ENCODE assay signal across 11 cellular contexts in the genomic region with DNA sequence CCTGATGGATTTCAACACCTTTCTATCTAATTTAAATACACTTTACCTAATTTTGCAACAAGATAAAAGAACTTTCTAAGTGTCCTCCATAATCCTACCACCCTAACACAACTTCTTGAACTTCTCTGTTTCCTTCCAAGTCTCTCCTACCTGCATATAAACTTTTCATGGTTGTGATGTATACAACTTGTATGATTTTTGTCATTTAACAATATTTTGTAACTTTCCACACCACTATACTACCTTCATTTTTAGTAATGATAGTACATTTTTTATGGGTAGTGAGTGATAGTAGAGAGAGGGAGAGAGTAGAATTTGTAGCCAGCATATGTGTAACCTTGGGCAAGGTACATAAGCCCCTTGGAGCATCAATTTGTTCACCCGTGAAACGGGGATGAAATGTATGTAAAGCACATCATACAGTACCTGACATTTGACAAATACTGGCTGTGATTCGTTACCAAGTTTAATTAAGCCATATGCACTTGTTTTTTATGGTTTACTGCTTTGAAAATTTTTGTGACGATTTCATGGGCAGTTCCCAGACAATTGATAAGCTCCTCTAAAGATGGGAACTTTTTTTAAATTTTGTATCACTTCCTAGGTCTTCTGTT.
DNase-seq lines count a peak whose midpoint lies in the region; ATAC-seq and TF ChIP-seq lines count a peak whose summit lies in the region.
"Had no signal": no experiment of that assay in that cellular context is flagged by ENCODE, and none has a peak within 500 bp of the region (broad histone marks: within the 10 kb centered on the region; RNA-seq: fewer than 3 reads in every experiment).

No MANE protein-coding gene starts in this region.

- peaks cover 11% of the 10 kb centered on the region for H3K9me1 ChIP-seq in IMR-90 (ENCODE audit: insufficient read depth, low read length)

- WGBS in IMR-90 (ENCODE audit: extremely low coverage in 2 of 2, insufficient read length in 1 of 2), 2 experiments, result no CpG with 5 or more reads among the region's 4 CpGs
- 97% methylated on average over 3 of the region's 4 CpGs for WGBS in mesenchymal stem cell

- H3K9ac ChIP-seq in IMR-90 (ENCODE audit: low read depth, low read length) (peak overlapping the region; percentile 63; the same call in 1 of the 2 replicates), mesenchymal stem cell (ENCODE audit: low read length) (no peak overlapping the region)

- H3K27ac ChIP-seq in IMR-90 (ENCODE audit: insufficient read depth, low read length), result peak overlapping the region; percentile 87
- H3K27ac ChIP-seq in mesenchymal stem cell (ENCODE audit: low read length, poor library complexity, severe bottlenecking), result no peak overlapping the region

- peak overlapping the region; percentile 88 for H4K5ac ChIP-seq in IMR-90 (ENCODE audit: low read depth, low read length)

- H3K27me3 ChIP-seq in IMR-90 (ENCODE audit: control insufficient read depth, insufficient read depth, low read length) (no peaks in the 10 kb centered on the region), mesenchymal stem cell (ENCODE audit: control insufficient read depth in 1 of 2, insufficient read depth in 1 of 2, low read length in 2 of 2) (no peaks in the 10 kb centered on the region)

- peak overlapping the region; percentile 84; the same call in 1 of the 2 replicates for H3K23ac ChIP-seq in IMR-90 (ENCODE audit: low read depth, low read length)
- no peak overlapping the region for H3K23ac ChIP-seq in mesenchymal stem cell (ENCODE audit: low read length in 2 of 2)

- CTCF ChIA-PET in Calu3 (lab: Charles Lee) (no interaction called here), IMR-90 (lab: Yijun Ruan, JAX) (interaction anchor here (0.6 kb wide), 1 partner anchor 66 kb away, joined by 3 read pairs; no protein-coding TSS in a partner anchor)

- no peak overlapping the region for H2AK9ac ChIP-seq in IMR-90 (replicated peaks; ENCODE audit: low read depth, low read length, poor library complexity)

- peak overlapping the region; percentile 74 to 95 for H4K8ac ChIP-seq in IMR-90 (ENCODE audit: low read depth in 2 of 2, low read length in 2 of 2)
- H4K8ac ChIP-seq in mesenchymal stem cell (ENCODE audit: low read length), result no peak overlapping the region

- H3K27me3 Mint-ChIP-seq in Calu3 (ENCODE audit: unreplicated experiment), result no peaks in the 10 kb centered on the region
- H3K27me3 Mint-ChIP-seq in activated T-helper 17 cell treated with anti-CD3 and anti-CD28 coated beads, Interleukin-2, amount 50 U/mL, for 72 hours, result no peaks in the 10 kb centered on the region

- H2AK5ac ChIP-seq in IMR-90 (ENCODE audit: low read depth, low read length) (peak overlapping the region; percentile 92), mesenchymal stem cell (ENCODE audit: low read length, severe bottlenecking) (peak overlapping the region; percentile 76)

- H3K9me3 ChIP-seq in IMR-90 (ENCODE audit: control insufficient read depth, insufficient read depth, low read length) (no peaks in the 10 kb centered on the region), mesenchymal stem cell (ENCODE audit: control insufficient read depth, low read length) (no peaks in the 10 kb centered on the region)

- H3K56ac ChIP-seq in IMR-90 (ENCODE audit: extremely low read depth, insufficient read depth, low read length), result peak overlapping the region; percentile 95

- ATAC-seq in IMR-90 (ENCODE audit: low read depth), result no peak
- no peak for ATAC-seq in activated T-helper 17 cell treated with anti-CD3 and anti-CD28 coated beads, Interleukin-2, amount 50 U/mL, for 72 hours (replicated peaks)
- no peak for ATAC-seq in GM21528 (IDR thresholded peaks at IDR 0.05; ENCODE audit: low FRiP score, unreplicated experiment)

- H3K4me3 Mint-ChIP-seq in Calu3 (ENCODE audit: low read depth, unreplicated experiment), result no peak overlapping the region
- H3K4me3 Mint-ChIP-seq in activated T-helper 17 cell treated with anti-CD3 and anti-CD28 coated beads, Interleukin-2, amount 50 U/mL, for 72 hours, result peak overlapping the region; percentile 68
- H3K4me3 Mint-ChIP-seq: nephron had no signal

- peak overlapping the region; percentile 99 for H2BK5ac ChIP-seq in IMR-90 (ENCODE audit: low read depth, low read length, poor library complexity, severe bottlenecking)
- no peak overlapping the region for H2BK5ac ChIP-seq in mesenchymal stem cell (ENCODE audit: low read depth, low read length, poor library complexity, severe bottlenecking)

- in situ Hi-C loops in IMR-90 (cut with MboI; ENCODE audit: low sequenced_read_pairs), result loop anchor here (10.0 kb wide), 1 partner anchor 176 kb away; the partner anchor contains the start of gene SLC38A2

- H3K36me3 ChIP-seq in IMR-90 (ENCODE audit: control insufficient read depth, insufficient read depth, low read length), result no peaks in the 10 kb centered on the region
- no peaks in the 10 kb centered on the region for H3K36me3 ChIP-seq in mesenchymal stem cell (ENCODE audit: control insufficient read depth in 1 of 2, insufficient read depth in 2 of 2, low read depth in 1 of 2, low read length in 2 of 2)

- H3K4me3 ChIP-seq in IMR-90 (ENCODE audit: insufficient read depth, low read depth, low read length), result no peak overlapping the region
- H3K4me3 ChIP-seq in mesenchymal stem cell (ENCODE audit: insufficient read depth in 1 of 2, low read depth in 1 of 2, low read length in 2 of 2), result no peak overlapping the region

- H4K20me1 ChIP-seq in IMR-90 (ENCODE audit: insufficient read depth, low read length), result no peaks in the 10 kb centered on the region

- H2BK12ac ChIP-seq in mesenchymal stem cell (ENCODE audit: low read length in 2 of 2), result peak overlapping the region; percentile 72 to 91

- H3K18ac ChIP-seq in IMR-90 (ENCODE audit: low read depth, low read length) (peak overlapping the region; percentile 97), mesenchymal stem cell (ENCODE audit: low read depth in 1 of 2, low read length in 2 of 2) (peak overlapping the region; percentile 64 to 89)

- intact Hi-C loops in Calu3 (cut with micrococcal nuclease; ENCODE audit: unreplicated experiment), result no loop called here
- intact Hi-C loops in IMR-90 (cut with micrococcal nuclease), result no loop called here

- peaks cover 40% of the 10 kb centered on the region for H3K4me1 Mint-ChIP-seq in Calu3 (ENCODE audit: low read depth, unreplicated experiment)
- H3K4me1 Mint-ChIP-seq in activated T-helper 17 cell treated with anti-CD3 and anti-CD28 coated beads, Interleukin-2, amount 50 U/mL, for 72 hours, result peaks cover 43% of the 10 kb centered on the region

- H2AFZ ChIP-seq in IMR-90 (replicated peaks; ENCODE audit: low read length, poor library complexity) (no peak overlapping the region), mesenchymal stem cell (ENCODE audit: low read depth, low read length) (no peak overlapping the region)

- DNase-seq in Calu3 (no peak), IMR-90 (no peak), mesenchymal stem cell (no peak), NCI-H2029 treated with DMSO at 0.1 percent for 48 hours (lab: John Stamatoyannopoulos, UW) (no peak), NAMALWA (ENCODE audit: low spot score) (no peak)
- DNase-seq: KG1, NCI-H1436, retina had no signal

- peaks cover 6% of the 10 kb centered on the region for H3K9me3 Mint-ChIP-seq in Calu3 (ENCODE audit: low read depth, unreplicated experiment)
- no peaks in the 10 kb centered on the region for H3K9me3 Mint-ChIP-seq in activated T-helper 17 cell treated with anti-CD3 and anti-CD28 coated beads, Interleukin-2, amount 50 U/mL, for 72 hours

- H3K4me2 ChIP-seq in IMR-90 (ENCODE audit: low read depth, low read length) (peak overlapping the region; percentile 75; the same call in 1 of the 2 replicates), mesenchymal stem cell (ENCODE audit: low read length, poor library complexity, severe bottlenecking) (no peak overlapping the region)

- no peaks in the 10 kb centered on the region for H3K36me3 Mint-ChIP-seq in Calu3 (ENCODE audit: insufficient read depth, unreplicated experiment)
- H3K36me3 Mint-ChIP-seq in activated T-helper 17 cell treated with anti-CD3 and anti-CD28 coated beads, Interleukin-2, amount 50 U/mL, for 72 hours (ENCODE audit: low read depth), result no peaks in the 10 kb centered on the region

- H2BK120ac ChIP-seq in IMR-90 (ENCODE audit: low read depth, low read length), result peak overlapping the region; percentile 96
- no peak overlapping the region for H2BK120ac ChIP-seq in mesenchymal stem cell (ENCODE audit: low read depth, low read length)

- H4K91ac ChIP-seq in IMR-90 (ENCODE audit: insufficient read depth, low read depth, low read length) (peak overlapping the region; percentile 85), mesenchymal stem cell (ENCODE audit: low read length) (no peak overlapping the region)

- H2BK15ac ChIP-seq in IMR-90 (ENCODE audit: low read depth, low read length), result peak overlapping the region; percentile 91
- no peak overlapping the region for H2BK15ac ChIP-seq in mesenchymal stem cell (ENCODE audit: low read depth, poor library complexity, severe bottlenecking)

- peak overlapping the region; percentile 96 for H3K4ac ChIP-seq in IMR-90 (ENCODE audit: low read depth, low read length)
- peak overlapping the region in 1 of 2 experiments; percentile 90 for H3K4ac ChIP-seq in mesenchymal stem cell (ENCODE audit: low read depth in 1 of 2, low read length in 2 of 2)

- TF ChIP-seq CTCF in Calu3 (IDR thresholded peaks at IDR 0.05; ENCODE audit: unreplicated experiment) (no peak), IMR-90 (conservative IDR thresholded peaks at IDR 0.05; ENCODE audit: low read depth, low read length) (no peak)

- H3K4me1 ChIP-seq in IMR-90 (ENCODE audit: control insufficient read depth, insufficient read depth, low read length) (peaks cover 27% of the 10 kb centered on the region), mesenchymal stem cell (ENCODE audit: control insufficient read depth, insufficient read depth, low read depth, low read length) (peaks cover 1% of the 10 kb centered on the region)

- H3K79me1 ChIP-seq in IMR-90 (ENCODE audit: low read depth in 1 of 2, low read length in 2 of 2) (peaks cover 10 to 46% of the 10 kb centered on the region in 2 experiments), mesenchymal stem cell (replicated peaks; ENCODE audit: low read length, poor library complexity, severe bottlenecking) (no peaks in the 10 kb centered on the region)

- dilution Hi-C loops in IMR-90 (cut with HindIII; ENCODE audit: low sequenced_read_pairs, unreplicated experiment), result no loop called here

- H3K14ac ChIP-seq in IMR-90 (replicated peaks; ENCODE audit: low read depth, low read length) (peak overlapping the region; percentile 72), mesenchymal stem cell (ENCODE audit: low read length in 2 of 2) (no peak overlapping the region)

- no peak for TF ChIP-seq POLR2A in IMR-90 (IDR thresholded peaks at IDR 0.05; ENCODE audit: low read depth, low read length)

- POLR2A ChIA-PET in IMR-90 (lab: Charles Lee; ENCODE audit: unreplicated experiment), result no interaction called here

- peak overlapping the region; percentile 96 for H2BK20ac ChIP-seq in IMR-90 (ENCODE audit: low read depth, low read length)

- TF ChIP-seq RAD21 in IMR-90 (IDR thresholded peaks at IDR 0.05; ENCODE audit: low read length), result no peak

- peak overlapping the region; percentile 85 for H3K27ac Mint-ChIP-seq in Calu3 (ENCODE audit: unreplicated experiment)
- peak overlapping the region; percentile 91 for H3K27ac Mint-ChIP-seq in activated T-helper 17 cell treated with anti-CD3 and anti-CD28 coated beads, Interleukin-2, amount 50 U/mL, for 72 hours

- BruUV-seq in Calu3 (replicated peaks; lab: Mats Ljungman, UMichigan), result no TSS peak
- BruUV-seq in IMR-90 (replicated peaks; lab: Mats Ljungman, UMichigan), result TSS peak; percentile 90
